In the genomic region with DNA sequence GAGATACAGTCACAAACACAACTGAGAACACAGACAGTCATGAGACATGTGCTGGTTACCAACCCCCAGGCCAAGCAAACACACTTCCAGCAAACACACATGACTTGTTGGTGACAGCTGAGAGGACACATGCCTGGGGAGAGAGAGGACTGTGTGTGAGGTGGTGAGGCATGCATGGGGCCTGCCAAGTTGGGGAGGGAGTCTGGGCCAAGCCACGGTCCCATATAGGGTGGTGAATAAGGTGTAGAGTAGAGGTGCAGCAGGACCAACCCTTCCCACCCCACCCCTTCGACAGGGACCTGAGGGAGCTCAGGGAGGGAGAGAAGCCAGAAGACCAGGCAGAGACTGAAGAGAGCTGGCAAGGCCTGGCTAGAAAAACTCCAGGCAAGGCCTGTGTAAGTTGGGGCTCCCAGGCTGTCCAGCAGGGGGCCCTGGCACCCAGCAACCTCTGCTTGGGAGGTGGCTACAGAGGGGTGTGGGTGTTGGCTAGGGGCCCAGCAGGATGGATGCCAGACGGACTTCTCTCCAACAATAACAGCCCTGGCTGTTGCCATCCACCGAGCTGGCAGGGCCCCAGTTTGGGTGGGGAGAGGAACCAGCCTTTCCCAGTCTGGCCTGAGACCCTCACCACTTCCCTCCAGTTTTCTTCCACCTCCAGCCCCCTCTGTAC, we compare ENCODE assay signal across 1 cellular context.
TF ChIP-seq lines count a peak whose summit lies in the region.

No MANE protein-coding gene starts in this region.

TF ChIP-seq in endothelial cell of umbilical vein, 7 proteins besides CTCF, POLR2A, EP300 and RAD21:
- TF ChIP-seq FOS (IDR thresholded peaks at IDR 0.05; ENCODE audit: borderline replicate concordance, insufficient read depth, low read length) = no peak
- peak; percentile 92 for TF ChIP-seq POLR2AphosphoS5 (IDR thresholded peaks at IDR 0.05; ENCODE audit: insufficient read depth, low read depth, low read length)
- peak; percentile 24 for TF ChIP-seq GATA2 (IDR thresholded peaks at IDR 0.05; ENCODE audit: insufficient read depth, insufficient read length, low read depth, low read length)
TF ChIP-seq in endothelial cell of umbilical vein: peak in this region for 2.
